ENCODE assay signal across 1 cellular context in genomic region chr10:22554481-22555182, GRCh38.
TF ChIP-seq lines count a peak whose summit lies in the region.

No MANE protein-coding gene starts in this region.

TF ChIP-seq in HEK293, 187 proteins besides CTCF, POLR2A, EP300 and RAD21 (continued from another document and continues in another):
- TF ChIP-seq ATF2 (tag by site-specific recombination; IDR thresholded peaks at IDR 0.05; ENCODE audit: low read depth) (peak; percentile 93), ZNF239 (tag by site-specific recombination; IDR thresholded peaks at IDR 0.05) (no peak), ZNF521 (tag by site-specific recombination; IDR thresholded peaks at IDR 0.05) (no peak), INSM2 (tag by site-specific recombination; IDR thresholded peaks at IDR 0.05) (peak; percentile 85), ZNF670 (tag by site-specific recombination; IDR thresholded peaks at IDR 0.05; ENCODE audit: low read depth) (no peak), ZNF211 (tag by site-specific recombination; IDR thresholded peaks at IDR 0.05; ENCODE audit: low read depth) (no peak), ZNF558 (tag by site-specific recombination; IDR thresholded peaks at IDR 0.05) (no peak), ZBTB21 (tag by site-specific recombination; IDR thresholded peaks at IDR 0.05) (peak; percentile 93), ZNF138 (tag by site-specific recombination; IDR thresholded peaks at IDR 0.05; ENCODE audit: borderline replicate concordance) (no peak), PRDM6 (tag by site-specific recombination; IDR thresholded peaks at IDR 0.05) (peak; percentile 34; the same call in 1 of the 2 replicates), ELK4 (IDR thresholded peaks at IDR 0.05; ENCODE audit: borderline replicate concordance, low read depth, low read length) (no peak), ZNF169 (tag by site-specific recombination; IDR thresholded peaks at IDR 0.05) (no peak), OSR2 (tag by site-specific recombination; IDR thresholded peaks at IDR 0.05) (peak; percentile 41; the same call in 1 of the 2 replicates), ZNF132 (tag by site-specific recombination; IDR thresholded peaks at IDR 0.05; ENCODE audit: borderline replicate concordance) (no peak), ZNF791 (tag by site-specific recombination; IDR thresholded peaks at IDR 0.05) (no peak), ZNF677 (tag by site-specific recombination; IDR thresholded peaks at IDR 0.05) (no peak), ZFP69B (tag by site-specific recombination; IDR thresholded peaks at IDR 0.05) (peak; percentile 68), ZNF510 (tag by site-specific recombination; IDR thresholded peaks at IDR 0.05; ENCODE audit: insufficient replicate concordance) (no peak), ZNF114 (tag by site-specific recombination; IDR thresholded peaks at IDR 0.05) (no peak), GLIS1 (tag by site-specific recombination; IDR thresholded peaks at IDR 0.05) (peak; percentile 94), HOXC10 (CRISPR knock-in tag; IDR thresholded peaks at IDR 0.05) (no peak), ZSCAN18 (tag by site-specific recombination; IDR thresholded peaks at IDR 0.05) (no peak), RBAK (tag by site-specific recombination; IDR thresholded peaks at IDR 0.05) (no peak), SP2 (tag by site-specific recombination; IDR thresholded peaks at IDR 0.05) (peak; percentile 59), ZNF544 (tag by site-specific recombination; IDR thresholded peaks at IDR 0.05) (no peak), ZNF626 (tag by site-specific recombination; IDR thresholded peaks at IDR 0.05) (no peak), ZNF223 (tag by site-specific recombination; IDR thresholded peaks at IDR 0.05) (peak; percentile 74; the same call in 1 of the 2 replicates), PRDM10 (tag by site-specific recombination; IDR thresholded peaks at IDR 0.05) (peak; percentile 71; the same call in 1 of the 2 replicates), ZNF19 (tag by site-specific recombination; IDR thresholded peaks at IDR 0.05; ENCODE audit: low read depth) (no peak), HOXD13 (CRISPR knock-in tag; IDR thresholded peaks at IDR 0.05; ENCODE audit: borderline replicate concordance) (no peak), ZNF555 (tag by site-specific recombination; conservative IDR thresholded peaks at IDR 0.05) (no peak), ZBTB20 (tag by site-specific recombination; IDR thresholded peaks at IDR 0.05) (peak; percentile 98), ZBTB8A (tag by site-specific recombination; IDR thresholded peaks at IDR 0.05) (peak; percentile 88), ZNF571 (tag by site-specific recombination; IDR thresholded peaks at IDR 0.05) (no peak), ZNF10 (tag by site-specific recombination; IDR thresholded peaks at IDR 0.05) (peak; percentile 32; the same call in 1 of the 2 replicates), ZNF560 (tag by site-specific recombination; IDR thresholded peaks at IDR 0.05; ENCODE audit: borderline replicate concordance) (no peak), ZNF529 (tag by site-specific recombination; IDR thresholded peaks at IDR 0.05; ENCODE audit: insufficient replicate concordance) (no peak), ZNF324 (tag by site-specific recombination; IDR thresholded peaks at IDR 0.05) (peak; percentile 34; the same call in 1 of the 2 replicates), ZBTB17 (tag by site-specific recombination; IDR thresholded peaks at IDR 0.05) (peak; percentile 95), TSHZ1 (tag by site-specific recombination; IDR thresholded peaks at IDR 0.05; ENCODE audit: borderline replicate concordance) (peak; percentile 58; the same call in 1 of the 2 replicates), ZNF354C (tag by site-specific recombination; IDR thresholded peaks at IDR 0.05; ENCODE audit: borderline replicate concordance, low read depth) (no peak), ZNF292 (tag by site-specific recombination; IDR thresholded peaks at IDR 0.05; ENCODE audit: borderline replicate concordance, low read depth) (no peak), TRIM28 (IDR thresholded peaks at IDR 0.05; ENCODE audit: borderline replicate concordance, low read length) (0 out of 2 replicates have a peak, but pooled peaks have one; percentile 63), ZNF274 (IDR thresholded peaks at IDR 0.05; ENCODE audit: low read length) (no peak), ZNF274 (tag by site-specific recombination; IDR thresholded peaks at IDR 0.05; ENCODE audit: borderline replicate concordance) (no peak), ZNF155 (tag by site-specific recombination; IDR thresholded peaks at IDR 0.05) (no peak), ZNF426 (tag by site-specific recombination; IDR thresholded peaks at IDR 0.05) (no peak), KLF7 (tag by site-specific recombination; IDR thresholded peaks at IDR 0.05; ENCODE audit: borderline replicate concordance) (no peak), MYNN (tag by site-specific recombination; IDR thresholded peaks at IDR 0.05; ENCODE audit: borderline replicate concordance) (no peak), ZNF580 (tag by site-specific recombination; IDR thresholded peaks at IDR 0.05) (no peak), ZIC2 (tag by site-specific recombination; IDR thresholded peaks at IDR 0.05) (peak; percentile 83), ZNF184 (tag by site-specific recombination; IDR thresholded peaks at IDR 0.05) (no peak), ZNF561 (tag by site-specific recombination; IDR thresholded peaks at IDR 0.05; ENCODE audit: borderline replicate concordance) (no peak), ZNF530 (tag by site-specific recombination; IDR thresholded peaks at IDR 0.05; ENCODE audit: low read depth) (no peak)
